21 cellular contexts compared by ENCODE assay signal in the genomic region with DNA sequence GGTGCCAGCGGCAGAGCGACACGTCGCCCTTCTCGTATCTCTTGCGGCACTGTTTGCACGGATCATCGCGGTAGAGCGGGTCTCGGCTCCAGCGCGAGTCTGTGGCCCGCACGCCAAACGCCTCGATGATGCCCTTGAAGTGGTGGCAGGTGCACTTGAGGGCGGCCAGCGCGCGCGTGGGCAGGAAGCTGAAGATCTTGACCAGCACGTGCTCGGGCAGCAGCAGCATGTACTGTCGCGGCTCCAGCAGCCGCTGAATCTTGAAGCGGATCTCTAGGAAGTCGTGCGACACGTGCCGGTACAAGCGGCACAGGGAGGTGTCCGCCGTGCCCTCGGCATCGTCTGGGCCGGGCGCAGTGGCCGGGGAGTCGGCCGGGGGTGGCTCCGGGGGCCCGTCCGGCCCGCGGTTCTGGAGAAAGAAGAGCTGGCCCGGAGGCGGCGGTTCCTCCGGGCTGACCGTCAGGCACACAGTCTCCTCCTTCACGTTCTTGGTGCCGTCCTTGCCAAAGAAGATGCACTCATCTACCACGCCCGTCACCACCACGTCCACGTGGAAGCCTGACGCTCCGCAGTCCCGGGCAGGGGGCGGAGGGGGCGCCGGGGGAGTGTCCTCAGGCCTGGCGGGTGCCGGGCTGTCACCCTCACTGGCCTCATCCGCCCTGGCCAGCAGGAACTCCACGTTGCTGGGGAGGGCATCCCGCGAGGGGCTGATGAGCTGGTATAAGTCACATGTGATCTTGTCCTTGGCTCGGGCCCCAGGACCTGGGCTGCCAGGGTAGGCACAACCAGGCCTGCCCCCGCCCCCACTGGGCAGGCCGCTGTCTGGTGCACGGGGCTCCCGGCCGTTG. TPM values are rescaled to one million over a fixed set of nuclear protein-coding genes. Genes with fewer than 3 reads are reported as not detected.
A peak's percentile ranks its signal among the peaks of the same experiment; 100 is the strongest.
DNase-seq lines count a peak whose midpoint lies in the region; ATAC-seq, FAIRE-seq and TF ChIP-seq lines count a peak whose summit lies in the region.
"Had no signal": no experiment of that assay in that cellular context is flagged by ENCODE, and none has a peak within 500 bp of the region (broad histone marks: within the 10 kb centered on the region; RNA-seq: fewer than 3 reads in every experiment).

No MANE protein-coding gene starts in this region.

- H3K27me3 ChIP-seq in H7 (ENCODE audit: control insufficient read depth, insufficient read depth, low read length) (no peaks in the 10 kb centered on the region), sigmoid colon (no peaks in the 10 kb centered on the region)

- H3K36me3 ChIP-seq in H7 (replicated peaks; ENCODE audit: control insufficient read depth, insufficient read depth, low read length): no peaks in the 10 kb centered on the region
- H3K36me3 ChIP-seq in kidney (ENCODE audit: control insufficient read depth in 1 of 2, insufficient read depth in 2 of 2, low read length in 2 of 2): no peaks in the 10 kb centered on the region
- peaks cover 12 to 26% (median 16%) of the 10 kb centered on the region in 4 donors for H3K36me3 ChIP-seq in sigmoid colon

- FAIRE-seq in kidney (lab: Jason Lieb, UNC): no peak
- FAIRE-seq: HTR-8/SVneo, RCC 7860 had no signal

- no peak for TF ChIP-seq POLR2A in sigmoid colon (IDR thresholded peaks at IDR 0.05)

- DNase-seq in H7 (peak; percentile 65), RWPE1 (ENCODE audit: low spot score) (no peak), kidney (peak; percentile 78), sigmoid colon (no peak), NAMALWA (ENCODE audit: low spot score) (no peak)
- no peak for DNase-seq in activated CD4-positive, alpha-beta T cell treated with anti-CD3 and anti-CD28 coated beads for 1 hour
- DNase-seq: CD4-positive, CD25-positive, alpha-beta regulatory T cell; DMS79 treated with DMSO at 0.1 percent for 48 hours; HCEC 1CT; Karpas-422; MV-4-11; NCI-H1694; NCI-H446 treated with DMSO at 0.1 percent for 48 hours; NCI-H526 treated with DMSO at 0.1 percent for 48 hours; OCI-M1; SHP77 had no signal

- H3K9ac ChIP-seq in kidney (ENCODE audit: low read length in 2 of 2): no peak overlapping the region

- no peak for ATAC-seq in HG02759 (IDR thresholded peaks at IDR 0.05; ENCODE audit: unreplicated experiment)

- intact Hi-C loops in kidney (cut with DNase I) (no loop called here), sigmoid colon (cut with DNase I) (no loop called here)

- 96% methylated on average over 76 of the region's 76 CpGs for WGBS in sigmoid colon, 2 donors

- POLR2A ChIA-PET in RWPE1 (lab: Yijun Ruan, JAX; ENCODE audit: low non-redundant PET): no interaction called here

- H3K27ac ChIP-seq in RWPE1 (0 out of 2 replicates have a peak overlapping the region, but pooled peaks have one; percentile 20), kidney (ENCODE audit: low read depth in 2 of 2, low read length in 2 of 2) (no peak overlapping the region), sigmoid colon (peak overlapping the region in 3 of 4 donors; percentile 11 to 60 (median 41))

- no peak for TF ChIP-seq CTCF in RWPE1 (conservative IDR thresholded peaks at IDR 0.05; ENCODE audit: low read depth)
- no peak for TF ChIP-seq CTCF in kidney (IDR thresholded peaks at IDR 0.05; ENCODE audit: borderline replicate concordance, extremely low read depth, insufficient read depth)
- TF ChIP-seq CTCF in sigmoid colon (IDR thresholded peaks at IDR 0.05): no peak

- H3K9me3 ChIP-seq in kidney (ENCODE audit: control insufficient read depth in 1 of 2, low read length in 2 of 2) (no peaks in the 10 kb centered on the region), sigmoid colon (no peaks in the 10 kb centered on the region)

- CTCF ChIA-PET in RWPE1 (lab: Yijun Ruan, JAX): interaction anchor here (2.9 kb wide), 1 partner anchor 18 kb away, joined by 13 read pairs; no protein-coding TSS in a partner anchor

- H3K4me3 ChIP-seq in H7 (ENCODE audit: insufficient read depth, low read depth, low read length) (no peak overlapping the region), kidney (ENCODE audit: low read length in 2 of 2) (no peak overlapping the region), sigmoid colon (no peak overlapping the region)

- no peak for TF ChIP-seq EP300 in sigmoid colon (IDR thresholded peaks at IDR 0.05)

- peaks cover 0 to 4% of the 10 kb centered on the region in 2 donors for H3K4me1 ChIP-seq in kidney (ENCODE audit: control insufficient read depth in 1 of 2, insufficient read depth in 1 of 2, low read depth in 1 of 2, low read length in 2 of 2)
- H3K4me1 ChIP-seq in sigmoid colon: peaks cover 0 to 18% (median 11%) of the 10 kb centered on the region in 4 donors

RNA-seq across cellular contexts. Expression of a gene that starts 18.6 kb away (rescaled TPM):
- total RNA-seq in H7 (2014; rRNA removed; shearing (Covaris generic)): 26.3 and 30.0 TPM in 2 replicates
- total RNA-seq in kidney (16.6 TPM), sigmoid colon (1 to 10 TPM; 7.1 to 9.7 (median 8.8) TPM)
- polyA plus RNA-seq in kidney (ENCODE audit: insufficient read depth, low read depth, low replicate concordance) (6.5 TPM), sigmoid colon (10 to 100 TPM in 2 of 3 donors, 1 to 10 TPM in 1; 9.5 to 16.5 (median 10.8) TPM)

RNA-seq across cellular contexts. Expression of a gene that starts 19.6 kb away (rescaled TPM):
- total RNA-seq in H7 (2014; rRNA removed; shearing (Covaris generic)): 26.2 and 30.1 TPM in 2 replicates
- total RNA-seq in kidney (8.0 TPM), sigmoid colon (1 to 10 TPM; 2.1 to 4.7 (median 3.4) TPM)
- polyA plus RNA-seq in kidney (ENCODE audit: insufficient read depth, low read depth, low replicate concordance) (6.8 TPM), sigmoid colon (1 to 10 TPM; 1.2 to 7.6 (median 1.6) TPM)

RNA-seq across cellular contexts. Expression of a gene that starts 20.3 kb away (rescaled TPM):
- total RNA-seq in H7 (2014; rRNA removed; shearing (Covaris generic)): 407 and 467 TPM in 2 replicates
- 252 TPM for total RNA-seq in kidney
- 358 TPM for polyA plus RNA-seq in kidney (ENCODE audit: insufficient read depth, low read depth, low replicate concordance)
- 100 to 1,000 TPM; 145 to 261 (median 242) TPM for total RNA-seq in sigmoid colon
- polyA plus RNA-seq in sigmoid colon: 100 to 1,000 TPM; 271 to 423 (median 382) TPM

RNA-seq across cellular contexts. Expression of a gene that starts 21.2 kb away (rescaled TPM):
- total RNA-seq in H7 (2014; rRNA removed; shearing (Covaris generic)): not detected in 2 replicates
- total RNA-seq in kidney (not detected), sigmoid colon (not detected)
- polyA plus RNA-seq in kidney (ENCODE audit: insufficient read depth, low read depth, low replicate concordance) (not detected), sigmoid colon (not detected)
- total RNA-seq: CD4-positive, CD25-positive, alpha-beta regulatory T cell had no signal
- polyA plus RNA-seq: BJ; CD4-positive, CD25-positive, alpha-beta regulatory T cell; IgD-negative memory B cell had no signal

RNA-seq across cellular contexts. Expression of a gene that starts 44.1 kb away (rescaled TPM):
- 0.81 TPM in 1 of 2 replicates, not detected in the other for total RNA-seq in H7 (2014; rRNA removed; shearing (Covaris generic))
- total RNA-seq in kidney: 3.3 TPM
- 0.65 TPM for polyA plus RNA-seq in kidney (ENCODE audit: insufficient read depth, low read depth, low replicate concordance)
- not detected for total RNA-seq in sigmoid colon
- polyA plus RNA-seq in sigmoid colon: 10 to 100 TPM in 1 of 3 donors, 1 to 10 TPM in 1, under 1 TPM in 1; 0.69 to 11.8 (median 3.6) TPM
- polyA plus RNA-seq: IgD-negative memory B cell had no signal

Comparison
In these comparisons a context has a peak if more than half of its experiments do, and no peak if none do; other contexts are left out.
1. DNase-seq: peak in H7 (single experiment) and kidney (single experiment); none in RWPE1 (single experiment), sigmoid colon (single experiment), NAMALWA (single experiment) and activated CD4-positive, alpha-beta T cell treated with anti-CD3 and anti-CD28 coated beads for 1 hour (single experiment).
2. H3K27ac ChIP-seq: peak in RWPE1 (single experiment) and sigmoid colon (3 of 4); none in kidney (0 of 2).